ENCODE assay signal across 8 cellular contexts in genomic region chr17:8138366-8138671, GRCh38. TPM values are rescaled to one million over a fixed set of nuclear protein-coding genes. Genes with fewer than 3 reads are reported as not detected.
A peak's percentile ranks its signal among the peaks of the same experiment; 100 is the strongest.
DNase-seq lines count a peak whose midpoint lies in the region; ATAC-seq and TF ChIP-seq lines count a peak whose summit lies in the region.

No MANE protein-coding gene starts in this region.

- peaks cover 0 to 31% of the 10 kb centered on the region in 2 experiments; a peak in 1 of 3 replicates for H3K36me3 ChIP-seq in HEK293 (ENCODE audit: control insufficient read depth in 2 of 2, insufficient read depth in 1 of 2, low read length in 2 of 2)
- peaks cover 30% of the 10 kb centered on the region for H3K36me3 ChIP-seq in WERI-Rb-1
- H3K36me3 ChIP-seq in iPS-20b (ENCODE audit: insufficient read depth, low read depth, low read length) = peaks cover 24% of the 10 kb centered on the region; the same call in 1 of the 2 replicates
- H3K36me3 ChIP-seq in testis (ENCODE audit: low read depth, missing control alignments) = no peaks in the 10 kb centered on the region
- H3K36me3 ChIP-seq in mucosa of descending colon (ENCODE audit: low read depth) = peaks cover 3% of the 10 kb centered on the region

- peak overlapping the region; percentile 73; the same call in 1 of the 2 replicates for H3K9ac ChIP-seq in iPS-20b (ENCODE audit: low read depth, low read length)

- TF ChIP-seq CTCF in HEK293 (tag by site-specific recombination; IDR thresholded peaks at IDR 0.05) = no peak
- TF ChIP-seq CTCF in WERI-Rb-1 (IDR thresholded peaks at IDR 0.05; ENCODE audit: low read depth, low read length) = no peak
- TF ChIP-seq CTCF in testis (IDR thresholded peaks at IDR 0.05) = no peak
- TF ChIP-seq CTCF in mucosa of descending colon (IDR thresholded peaks at IDR 0.05) = no peak

- no peak for TF ChIP-seq POLR2A in testis (IDR thresholded peaks at IDR 0.05)

- H3K27me3 ChIP-seq in WERI-Rb-1 (ENCODE audit: insufficient read depth, low read depth, severe bottlenecking) = no peaks in the 10 kb centered on the region
- peaks cover 20% of the 10 kb centered on the region for H3K27me3 ChIP-seq in iPS-20b (ENCODE audit: insufficient read depth, low read length)
- H3K27me3 ChIP-seq in testis = no peaks in the 10 kb centered on the region

- H3K27me3 Mint-ChIP-seq in activated T-helper 2 cell treated with anti-CD3 and anti-CD28 coated beads, Interferon-gamma antibody, Interleukin-2, Interleukin-4, amounts not matched to agents 10 μg/mL and 5 μg/mL and 100 μg/mL, durations not matched to agents 14 hours and 24 hours and 36 hours (ENCODE audit: low read depth) = peaks cover 5% of the 10 kb centered on the region

- WGBS in testis, 2 donors = 1 to 2% methylated on average over 7 of the region's 7 CpGs

- intact Hi-C loops in testis (cut with DNase I; ENCODE audit: low total_unique reads) (no loop called here), mucosa of descending colon (cut with DNase I, micrococcal nuclease) (no loop called here)
- intact Hi-C loops in activated T-helper 2 cell treated with anti-CD3 and anti-CD28 coated beads, Interferon-gamma antibody, Interleukin-2, Interleukin-4, amounts not matched to agents 10 μg/mL and 5 μg/mL and 100 μg/mL, durations not matched to agents 14 hours and 24 hours and 36 hours (cut with micrococcal nuclease) = loop anchor here (1.0 kb wide), 2 partner anchors 12 to 157 kb away; partner anchors contain the start of gene SLC25A35

- peaks cover 14% of the 10 kb centered on the region for H3K36me3 Mint-ChIP-seq in activated T-helper 2 cell treated with anti-CD3 and anti-CD28 coated beads, Interferon-gamma antibody, Interleukin-2, Interleukin-4, amounts not matched to agents 10 μg/mL and 5 μg/mL and 100 μg/mL, durations not matched to agents 14 hours and 24 hours and 36 hours (ENCODE audit: low read depth)

- POLR2A ChIA-PET in HEK293 (lab: Yijun Ruan, JAX) = interaction anchor here (0.7 to 4.5 kb wide), 12 partner anchors 12 to 72 kb away, joined by 3 to 31 read pairs (median 4); partner anchors contain the start of genes AURKB and HES7

- no peaks in the 10 kb centered on the region for H3K9me3 Mint-ChIP-seq in activated T-helper 2 cell treated with anti-CD3 and anti-CD28 coated beads, Interferon-gamma antibody, Interleukin-2, Interleukin-4, amounts not matched to agents 10 μg/mL and 5 μg/mL and 100 μg/mL, durations not matched to agents 14 hours and 24 hours and 36 hours

- ATAC-seq in GM18520 (IDR thresholded peaks at IDR 0.05; ENCODE audit: unreplicated experiment) (no peak), mucosa of descending colon (no peak)

- no peak overlapping the region for H3K27ac Mint-ChIP-seq in activated T-helper 2 cell treated with anti-CD3 and anti-CD28 coated beads, Interferon-gamma antibody, Interleukin-2, Interleukin-4, amounts not matched to agents 10 μg/mL and 5 μg/mL and 100 μg/mL, durations not matched to agents 14 hours and 24 hours and 36 hours

- H3K9me3 ChIP-seq in HEK293 (ENCODE audit: control insufficient read depth, insufficient read depth, low read depth, low read length) = no peaks in the 10 kb centered on the region
- H3K9me3 ChIP-seq in WERI-Rb-1 (ENCODE audit: severe bottlenecking) = no peaks in the 10 kb centered on the region
- H3K9me3 ChIP-seq in iPS-20b (ENCODE audit: insufficient read depth, low read depth, low read length) = no peaks in the 10 kb centered on the region
- H3K9me3 ChIP-seq in testis = no peaks in the 10 kb centered on the region
- no peaks in the 10 kb centered on the region for H3K9me3 ChIP-seq in mucosa of descending colon

- H3K4me1 Mint-ChIP-seq in activated T-helper 2 cell treated with anti-CD3 and anti-CD28 coated beads, Interferon-gamma antibody, Interleukin-2, Interleukin-4, amounts not matched to agents 10 μg/mL and 5 μg/mL and 100 μg/mL, durations not matched to agents 14 hours and 24 hours and 36 hours (ENCODE audit: low read depth) = peaks cover 2% of the 10 kb centered on the region

- CTCF ChIA-PET in HEK293 (lab: Yijun Ruan, JAX) = interaction anchor here (0.6 to 7.1 kb wide), 22 partner anchors 10 to 224 kb away, joined by 3 to 91 read pairs (median 5); partner anchors contain the start of genes ALOXE3, HES7, PER1 and TMEM107

- H3K4me3 ChIP-seq in HEK293 (ENCODE audit: low read depth, low read length) (peak overlapping the region; percentile 28), WERI-Rb-1 (ENCODE audit: low read depth, low read length) (peak overlapping the region; percentile 84), iPS-20b (ENCODE audit: low read length) (peak overlapping the region; percentile 87), testis (peak overlapping the region; percentile 13 to 51), mucosa of descending colon (no peak overlapping the region)

- DNase-seq in WERI-Rb-1 (no peak), testis (no peak), NCI-H526 (lab: John Stamatoyannopoulos, UW) (no peak), mucosa of descending colon (no peak)
- DNase-seq in activated T-helper 2 cell treated with anti-CD3 and anti-CD28 coated beads, Interferon-gamma antibody, Interleukin-2, Interleukin-4, amounts not matched to agents 10 μg/mL and 5 μg/mL and 100 μg/mL, durations not matched to agents 14 hours and 24 hours and 36 hours (ENCODE audit: low spot score) = no peak

- H3K4me1 ChIP-seq in HEK293 (ENCODE audit: control insufficient read depth, insufficient read depth, low read length) = 0 out of 2 replicates have a peak, but pooled peaks cover 4% of the 10 kb centered on the region
- H3K4me1 ChIP-seq in iPS-20b (ENCODE audit: insufficient read depth, low read length) = no peaks in the 10 kb centered on the region; the same call in 1 of the 2 replicates
- H3K4me1 ChIP-seq in testis = no peaks in the 10 kb centered on the region
- peaks cover 17% of the 10 kb centered on the region for H3K4me1 ChIP-seq in mucosa of descending colon (ENCODE audit: low read depth)

- H3K4me3 Mint-ChIP-seq in activated T-helper 2 cell treated with anti-CD3 and anti-CD28 coated beads, Interferon-gamma antibody, Interleukin-2, Interleukin-4, amounts not matched to agents 10 μg/mL and 5 μg/mL and 100 μg/mL, durations not matched to agents 14 hours and 24 hours and 36 hours (ENCODE audit: low read depth) = no peak overlapping the region

- peak overlapping the region; percentile 32 for H3K27ac ChIP-seq in HEK293 (ENCODE audit: extremely low read depth, low read depth, low read length)
- H3K27ac ChIP-seq in WERI-Rb-1 = peak overlapping the region; percentile 80
- H3K27ac ChIP-seq in iPS-20b (ENCODE audit: low read length) = no peak overlapping the region
- peak overlapping the region; percentile 95 to 96 for H3K27ac ChIP-seq in testis

TF ChIP-seq in HEK293, 187 proteins besides CTCF, POLR2A, EP300 and RAD21 (continues in another document):
- peak; percentile 97 for TF ChIP-seq PRDM1 (tag by site-specific recombination; IDR thresholded peaks at IDR 0.05)
- TF ChIP-seq GLI4 (tag by site-specific recombination; IDR thresholded peaks at IDR 0.05) = no peak
- no peak for TF ChIP-seq MZF1 (tag by site-specific recombination; IDR thresholded peaks at IDR 0.05; ENCODE audit: borderline replicate concordance)
- TF ChIP-seq ZNF155 (tag by site-specific recombination; IDR thresholded peaks at IDR 0.05) = no peak
- peak; percentile 48; the same call in 1 of the 2 replicates for TF ChIP-seq ZBTB20 (tag by site-specific recombination; IDR thresholded peaks at IDR 0.05)

RNA-seq across cellular contexts. Expression of gene PER1, which starts 13.9 kb away (rescaled TPM):
- 100 to 1,000 TPM in 1 of 2 donors, 10 to 100 TPM in 1; 96.0 to 119 TPM for total RNA-seq in testis
- 55.1 TPM for polyA plus RNA-seq in testis (ENCODE audit: insufficient read depth, low read depth, low replicate concordance)
- total RNA-seq in activated T-helper 2 cell treated with anti-CD3 and anti-CD28 coated beads, Interferon-gamma antibody, Interleukin-2, Interleukin-4, amounts not matched to agents 10 μg/mL and 5 μg/mL and 100 μg/mL, durations not matched to agents 14 hours and 24 hours and 36 hours = 41.8 and 43.2 TPM in 2 replicates
- total RNA-seq in mucosa of descending colon = 100 to 1,000 TPM in 1 of 3 donors, 10 to 100 TPM in 2; 14.9 to 185 (median 84.0) TPM

RNA-seq across cellular contexts. Expression of gene HES7, which starts 14.4 kb away (rescaled TPM):
- total RNA-seq in testis (under 1 TPM in 1 of 2 donors, not detected in 1; 0.31 TPM), mucosa of descending colon (under 1 TPM in 1 of 3 donors, not detected in 2; 0.28 TPM)
- polyA plus RNA-seq in testis (ENCODE audit: insufficient read depth, low read depth, low replicate concordance) = 0.25 TPM
- total RNA-seq in activated T-helper 2 cell treated with anti-CD3 and anti-CD28 coated beads, Interferon-gamma antibody, Interleukin-2, Interleukin-4, amounts not matched to agents 10 μg/mL and 5 μg/mL and 100 μg/mL, durations not matched to agents 14 hours and 24 hours and 36 hours = 2.4 and 3.1 TPM in 2 replicates

RNA-seq across cellular contexts. Expression of gene ALOXE3, which starts 20.0 kb away (rescaled TPM):
- 1 to 10 TPM; 2.2 to 4.3 TPM for total RNA-seq in testis
- 2.7 TPM for polyA plus RNA-seq in testis (ENCODE audit: insufficient read depth, low read depth, low replicate concordance)
- total RNA-seq in activated T-helper 2 cell treated with anti-CD3 and anti-CD28 coated beads, Interferon-gamma antibody, Interleukin-2, Interleukin-4, amounts not matched to agents 10 μg/mL and 5 μg/mL and 100 μg/mL, durations not matched to agents 14 hours and 24 hours and 36 hours = not detected in 2 replicates
- not detected for total RNA-seq in mucosa of descending colon

RNA-seq across cellular contexts. Expression of gene VAMP2, which starts 24.4 kb away (rescaled TPM):
- total RNA-seq in testis (10 to 100 TPM; 66.3 to 76.5 TPM), mucosa of descending colon (10 to 100 TPM; 56.4 to 77.2 (median 62.8) TPM)
- 116 TPM for polyA plus RNA-seq in testis (ENCODE audit: insufficient read depth, low read depth, low replicate concordance)
- 44.6 and 44.7 TPM in 2 replicates for total RNA-seq in activated T-helper 2 cell treated with anti-CD3 and anti-CD28 coated beads, Interferon-gamma antibody, Interleukin-2, Interleukin-4, amounts not matched to agents 10 μg/mL and 5 μg/mL and 100 μg/mL, durations not matched to agents 14 hours and 24 hours and 36 hours

RNA-seq across cellular contexts. Expression of gene TMEM107, which starts 37.9 kb away (rescaled TPM):
- 10 to 100 TPM; 17.2 to 23.2 TPM for total RNA-seq in testis
- polyA plus RNA-seq in testis (ENCODE audit: insufficient read depth, low read depth, low replicate concordance) = 31.8 TPM
- 18.7 and 25.0 TPM in 2 replicates for total RNA-seq in activated T-helper 2 cell treated with anti-CD3 and anti-CD28 coated beads, Interferon-gamma antibody, Interleukin-2, Interleukin-4, amounts not matched to agents 10 μg/mL and 5 μg/mL and 100 μg/mL, durations not matched to agents 14 hours and 24 hours and 36 hours
- total RNA-seq in mucosa of descending colon = 10 to 100 TPM in 1 of 3 donors, 1 to 10 TPM in 2; 8.0 to 19.1 (median 9.6) TPM
